8 cellular contexts compared by ENCODE assay signal in the genomic region with DNA sequence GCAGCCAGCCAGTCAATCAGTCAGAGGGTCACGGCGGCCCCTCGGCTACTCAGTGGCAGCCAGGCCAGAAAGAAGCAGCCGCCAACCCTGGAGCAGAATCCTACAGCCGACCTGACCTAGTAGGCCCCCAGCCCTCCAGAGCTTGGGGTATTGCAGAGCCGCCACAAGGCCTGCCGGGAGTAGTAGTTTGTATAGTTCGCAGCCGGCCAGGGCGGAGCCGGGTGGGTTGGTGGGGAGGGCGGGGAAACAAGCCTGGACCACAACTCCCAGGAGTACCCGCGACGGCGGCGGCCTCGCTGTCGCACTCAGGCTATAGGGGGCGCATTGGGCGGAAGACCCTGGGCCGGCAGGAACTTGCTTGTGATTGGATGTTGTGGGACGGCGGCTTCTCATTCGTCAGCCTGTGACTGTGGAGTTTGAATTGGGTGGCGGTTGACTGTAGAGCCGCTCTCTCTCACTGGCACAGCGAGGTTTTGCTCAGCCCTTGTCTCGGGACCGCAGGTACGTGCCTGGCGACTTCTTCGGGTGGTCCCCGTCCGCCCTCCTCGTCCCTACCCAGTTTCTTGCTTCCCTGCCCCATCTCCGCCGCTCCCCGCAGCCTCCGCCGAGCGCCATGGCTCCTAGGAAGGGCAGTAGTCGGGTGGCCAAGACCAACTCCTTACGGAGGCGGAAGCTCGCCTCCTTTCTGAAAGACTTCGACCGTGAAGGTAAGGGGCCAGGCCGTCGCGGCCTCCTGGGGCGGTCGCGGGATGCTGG. TPM values are rescaled to one million over a fixed set of nuclear protein-coding genes. Genes with fewer than 3 reads are reported as not detected.
DNase-seq lines count a peak whose midpoint lies in the region; ATAC-seq and TF ChIP-seq lines count a peak whose summit lies in the region.

CDCA8 (plus strand) TSS at position 439 of the 756 bp plus-strand sequence; CDS start at position 614, 175 bp downstream.

- peak; percentile 81 for ATAC-seq in GM21786 (IDR thresholded peaks at IDR 0.05; ENCODE audit: unreplicated experiment)
- peak; percentile 93 for ATAC-seq in esophagus mucosa

- TF ChIP-seq POLR2A in Peyer's patch (IDR thresholded peaks at IDR 0.05), result peak; percentile 15 to 40

- DNase-seq in Peyer's patch, result peak; percentile 97 to 99 (median 99)
- DNase-seq in activated T-cell treated with anti-CD3 and anti-CD28 coated beads, Interleukin-2, amount 50 U/mL, for 48 hours, result peak; percentile 99
- DNase-seq in stimulated activated CD8-positive, alpha-beta memory T cell treated with anti-CD3 and anti-CD28 coated beads, Interleukin-7, amount 100 ng/mL, for 4 hours (ENCODE audit: low read depth in 2 of 2), result peak; percentile 98

- no peaks in the 10 kb centered on the region for H3K27me3 ChIP-seq in DOHH2 (ENCODE audit: control insufficient read depth, low read length)
- H3K27me3 ChIP-seq in Peyer's patch, result no peaks in the 10 kb centered on the region
- no peaks in the 10 kb centered on the region for H3K27me3 ChIP-seq in muscle layer of duodenum (ENCODE audit: low read depth, low read length)

- H3K9me3 ChIP-seq in DOHH2 (ENCODE audit: control insufficient read depth, insufficient read depth, low read length) (no peaks in the 10 kb centered on the region), KOPT-K1 (ENCODE audit: insufficient read depth, low read length, poor library complexity, severe bottlenecking) (no peaks in the 10 kb centered on the region), Peyer's patch (no peaks in the 10 kb centered on the region), muscle layer of duodenum (ENCODE audit: control insufficient read depth in 1 of 2, low read length in 2 of 2) (no peaks in the 10 kb centered on the region)

- TF ChIP-seq CTCF in DOHH2 (IDR thresholded peaks at IDR 0.05; ENCODE audit: low read depth, low read length, poor library complexity, severe bottlenecking) (peak; percentile 67), Peyer's patch (IDR thresholded peaks at IDR 0.05) (peak; percentile 43 to 70 (median 57))

- H3K9me2 ChIP-seq in DOHH2 (replicated peaks; ENCODE audit: control insufficient read depth, low read length), result no peaks in the 10 kb centered on the region

- H3K36me3 ChIP-seq in DOHH2 (ENCODE audit: control insufficient read depth, low read length), result peaks cover 56% of the 10 kb centered on the region
- peaks cover 44% of the 10 kb centered on the region for H3K36me3 ChIP-seq in KOPT-K1 (ENCODE audit: insufficient read depth, low read length)
- H3K36me3 ChIP-seq in Peyer's patch, result peaks cover 0 to 8% (median 0%) of the 10 kb centered on the region in 3 donors
- peaks cover 0 to 5% of the 10 kb centered on the region in 2 donors for H3K36me3 ChIP-seq in muscle layer of duodenum (ENCODE audit: control insufficient read depth in 1 of 2, insufficient read depth in 2 of 2, low read length in 2 of 2)

- H3K4me2 ChIP-seq in DOHH2 (ENCODE audit: low read length), result peak within 1 kb of the TSS; percentile 97

- 0 out of 2 replicates have a peak, but pooled peaks cover 4% of the 10 kb centered on the region for H4K20me1 ChIP-seq in DOHH2 (ENCODE audit: control insufficient read depth, insufficient read depth, low read depth, low read length)

- H3K79me2 ChIP-seq in DOHH2 (ENCODE audit: control insufficient read depth, low read length), result peaks cover 86% of the 10 kb centered on the region

- peaks cover 36% of the 10 kb centered on the region for H3K4me1 ChIP-seq in DOHH2 (ENCODE audit: control insufficient read depth, low read length)
- peaks cover 7 to 30% (median 19%) of the 10 kb centered on the region in 4 donors for H3K4me1 ChIP-seq in Peyer's patch
- peaks cover 17 to 36% of the 10 kb centered on the region in 2 donors for H3K4me1 ChIP-seq in muscle layer of duodenum (ENCODE audit: control insufficient read depth in 1 of 2, insufficient read depth in 2 of 2, low read length in 2 of 2)

- H3K27ac ChIP-seq in DOHH2 (ENCODE audit: low read depth, low read length), result peak within 1 kb of the TSS; percentile 76
- H3K27ac ChIP-seq in KOPT-K1 (ENCODE audit: low read depth, low read length, poor library complexity, severe bottlenecking), result peak within 1 kb of the TSS; percentile 91
- peak within 1 kb of the TSS; percentile 78 to 87 (median 86) for H3K27ac ChIP-seq in Peyer's patch
- peak within 1 kb of the TSS; percentile 63 for H3K27ac ChIP-seq in muscle layer of duodenum (ENCODE audit: low read length)

- H3K4me3 ChIP-seq in DOHH2 (ENCODE audit: low read length) (peak within 1 kb of the TSS; percentile 86), Peyer's patch (peak within 1 kb of the TSS; percentile 76 to 85 (median 82)), muscle layer of duodenum (ENCODE audit: low read depth in 1 of 2, low read length in 2 of 2) (peak within 1 kb of the TSS; percentile 91 to 99)

- no peaks in the 10 kb centered on the region for H3F3A ChIP-seq in DOHH2 (ENCODE audit: control insufficient read depth, insufficient read depth)

RNA-seq across cellular contexts. Expression of gene CDCA8, which starts in this region (rescaled TPM):
- total RNA-seq in Peyer's patch (1 to 10 TPM; 3.1 to 7.4 (median 4.0) TPM), esophagus mucosa (14.1 TPM)

Comparison
In these comparisons a context has a peak if more than half of its experiments do, and no peak if none do; other contexts are left out.
1. Peak in every context shown above with its lines: DNase-seq, ATAC-seq, H3K4me3 ChIP-seq and H3K27ac ChIP-seq.